In genomic region chr19:4246767-4247593, GRCh38 we compare ENCODE assay signal across 1 cellular context.
TF ChIP-seq lines count a peak whose summit lies in the region.

Gene YJU2 (plus strand): TSS chr19:4247080. CDS start chr19:4247147, 67 bp downstream.

TF ChIP-seq in HepG2, 621 proteins besides CTCF, POLR2A, EP300 and RAD21 (continued from another document and continues in another):
- TF ChIP-seq TRIM22 (IDR thresholded peaks at IDR 0.05): no peak
- TF ChIP-seq PLSCR1 (CRISPR knock-in tag; IDR thresholded peaks at IDR 0.05; ENCODE audit: borderline replicate concordance): no peak
- no peak for TF ChIP-seq ZNF20 (CRISPR knock-in tag; IDR thresholded peaks at IDR 0.05)
- TF ChIP-seq E2F5 (CRISPR knock-in tag; conservative IDR thresholded peaks at IDR 0.05): no peak
- TF ChIP-seq JUND (CRISPR knock-in tag; IDR thresholded peaks at IDR 0.05): 0 out of 2 replicates have a peak, but pooled peaks have one; percentile 38
- TF ChIP-seq FOXA3 (CRISPR knock-in tag; IDR thresholded peaks at IDR 0.05): peak; percentile 56; the same call in 1 of the 2 replicates
- TF ChIP-seq POLR2G (IDR thresholded peaks at IDR 0.05; ENCODE audit: low read depth, low read length): peak; percentile 92
- no peak for TF ChIP-seq NCOA5 (CRISPR knock-in tag; IDR thresholded peaks at IDR 0.05)
- TF ChIP-seq ZNF580 (CRISPR knock-in tag; IDR thresholded peaks at IDR 0.05; ENCODE audit: borderline replicate concordance, low read depth): peak; percentile 81; the same call in 1 of the 2 replicates
- TF ChIP-seq GTF3A (CRISPR knock-in tag; conservative IDR thresholded peaks at IDR 0.05): no peak
- peak; percentile 86 for TF ChIP-seq ZNF710 (CRISPR knock-in tag; IDR thresholded peaks at IDR 0.05; ENCODE audit: borderline replicate concordance)
- no peak for TF ChIP-seq NR1H2 (CRISPR knock-in tag; IDR thresholded peaks at IDR 0.05; ENCODE audit: borderline replicate concordance, low read depth)
- TF ChIP-seq SAFB2 (CRISPR knock-in tag; IDR thresholded peaks at IDR 0.05; ENCODE audit: borderline replicate concordance, low read depth): no peak
- no peak for TF ChIP-seq HINFP (CRISPR knock-in tag; IDR thresholded peaks at IDR 0.05; ENCODE audit: low read depth)
- TF ChIP-seq NR2F1 (CRISPR knock-in tag; IDR thresholded peaks at IDR 0.05): no peak
- no peak for TF ChIP-seq SALL2 (CRISPR knock-in tag; IDR thresholded peaks at IDR 0.05)
- TF ChIP-seq TRAFD1 (CRISPR knock-in tag; IDR thresholded peaks at IDR 0.05; ENCODE audit: borderline replicate concordance): peak; percentile 55; the same call in 1 of the 2 replicates
- TF ChIP-seq CREB3 (CRISPR knock-in tag; IDR thresholded peaks at IDR 0.05): no peak
- TF ChIP-seq NPAS2 (CRISPR knock-in tag; IDR thresholded peaks at IDR 0.05; ENCODE audit: borderline replicate concordance): no peak
- peak; percentile 96 for TF ChIP-seq PBX3 (CRISPR knock-in tag; IDR thresholded peaks at IDR 0.05; ENCODE audit: borderline replicate concordance)
- TF ChIP-seq NFATC3 (CRISPR knock-in tag; IDR thresholded peaks at IDR 0.05): no peak
- no peak for TF ChIP-seq HOXD1 (CRISPR knock-in tag; IDR thresholded peaks at IDR 0.05)
- peak; percentile 100 for TF ChIP-seq NFYB (CRISPR knock-in tag; IDR thresholded peaks at IDR 0.05)
- TF ChIP-seq ZNF484 (CRISPR knock-in tag; IDR thresholded peaks at IDR 0.05; ENCODE audit: borderline replicate concordance, low read depth): no peak
- TF ChIP-seq USF2 (IDR thresholded peaks at IDR 0.05; ENCODE audit: low read depth, low read length): no peak
- TF ChIP-seq USF2 (CRISPR knock-in tag; IDR thresholded peaks at IDR 0.05; ENCODE audit: borderline replicate concordance): no peak
- no peak for TF ChIP-seq FOXM1 (CRISPR knock-in tag; IDR thresholded peaks at IDR 0.05)
- TF ChIP-seq TFAP4 (IDR thresholded peaks at IDR 0.05; ENCODE audit: borderline replicate concordance, low read depth): peak; percentile 38; the same call in 1 of the 2 replicates
- no peak for TF ChIP-seq ZFP36L1 (CRISPR knock-in tag; IDR thresholded peaks at IDR 0.05)
- peak; percentile 25; the same call in 1 of the 2 replicates for TF ChIP-seq ZBTB33 (CRISPR knock-in tag; IDR thresholded peaks at IDR 0.05)
- TF ChIP-seq ZNF546 (CRISPR knock-in tag; conservative IDR thresholded peaks at IDR 0.05): no peak
- TF ChIP-seq ELF4 (CRISPR knock-in tag; IDR thresholded peaks at IDR 0.05; ENCODE audit: borderline replicate concordance): peak; percentile 95
- TF ChIP-seq RARA (CRISPR knock-in tag; IDR thresholded peaks at IDR 0.05): 0 out of 2 replicates have a peak, but pooled peaks have one; percentile 14
- TF ChIP-seq FOXP1 (IDR thresholded peaks at IDR 0.05): no peak
- TF ChIP-seq FOXP1 (CRISPR knock-in tag; IDR thresholded peaks at IDR 0.05): peak; percentile 38; the same call in 1 of the 2 replicates
- peak; percentile 60 for TF ChIP-seq PHF5A (CRISPR knock-in tag; IDR thresholded peaks at IDR 0.05; ENCODE audit: low read depth, unreplicated experiment)
- TF ChIP-seq HNRNPK (IDR thresholded peaks at IDR 0.05; ENCODE audit: low read depth, low read length, poor library complexity, severe bottlenecking): no peak
- 0 out of 2 replicates have a peak, but pooled peaks have one; percentile 22 for TF ChIP-seq GATA4 (IDR thresholded peaks at IDR 0.05; ENCODE audit: borderline replicate concordance, low read depth)
- peak; percentile 81 for TF ChIP-seq ZBTB25 (CRISPR knock-in tag; IDR thresholded peaks at IDR 0.05)
- TF ChIP-seq YY1 (IDR thresholded peaks at IDR 0.05; ENCODE audit: insufficient read depth, insufficient replicate concordance, low read depth, low read length): peak; percentile 81
- TF ChIP-seq RFXANK (CRISPR knock-in tag; IDR thresholded peaks at IDR 0.05): no peak
- TF ChIP-seq ZFP36L2 (CRISPR knock-in tag; IDR thresholded peaks at IDR 0.05): no peak
- TF ChIP-seq MXD3 (CRISPR knock-in tag; IDR thresholded peaks at IDR 0.05): peak; percentile 34; the same call in 1 of the 2 replicates
- TF ChIP-seq ZSCAN20 (CRISPR knock-in tag; IDR thresholded peaks at IDR 0.05; ENCODE audit: borderline replicate concordance): no peak
